29 cellular contexts compared by ENCODE assay signal in genomic region chr10:26274391-26274790, GRCh38. TPM values are rescaled to one million over a fixed set of nuclear protein-coding genes. Genes with fewer than 3 reads are reported as not detected.
DNase-seq lines count a peak whose midpoint lies in the region; ATAC-seq and TF ChIP-seq lines count a peak whose summit lies in the region.
"Had no signal": no experiment of that assay in that cellular context is flagged by ENCODE, and none has a peak within 500 bp of the region (broad histone marks: within the 10 kb centered on the region; RNA-seq: fewer than 3 reads in every experiment).

No MANE protein-coding gene starts in this region.

- H3K27ac ChIP-seq in GM23338 (ENCODE audit: low read depth) (no peak overlapping the region), heart right ventricle (no peak overlapping the region), tibial artery (no peak overlapping the region), suprapubic skin (no peak overlapping the region)
- H3K27ac ChIP-seq: epithelial cell of prostate, psoas muscle, RWPE1, tibial nerve had no signal

- no peak for TF ChIP-seq POLR2A in suprapubic skin (IDR thresholded peaks at IDR 0.05)

- H3K27me3 ChIP-seq in GM23338 (ENCODE audit: insufficient read depth) (no peaks in the 10 kb centered on the region), heart right ventricle (peaks cover 0 to 12% (median 0%) of the 10 kb centered on the region in 7 donors), tibial artery (peaks cover 0 to 7% of the 10 kb centered on the region in 2 donors), suprapubic skin (peaks cover 3% of the 10 kb centered on the region)
- H3K27me3 ChIP-seq: tibial nerve had no signal

- H3K4me2 ChIP-seq in GM23338: no peak overlapping the region
- H3K4me2 ChIP-seq: SK-N-SH had no signal

- peaks cover 2% of the 10 kb centered on the region; the same call in 1 of the 2 replicates for H3K4me1 ChIP-seq in GM23338 (ENCODE audit: insufficient read depth)
- no peaks in the 10 kb centered on the region for H3K4me1 ChIP-seq in heart right ventricle
- H3K4me1 ChIP-seq in tibial artery: peaks cover 0 to 2% (median under 1%) of the 10 kb centered on the region in 4 donors
- no peaks in the 10 kb centered on the region for H3K4me1 ChIP-seq in suprapubic skin
- H3K4me1 ChIP-seq: psoas muscle had no signal

- no peak for TF ChIP-seq EP300 in suprapubic skin (IDR thresholded peaks at IDR 0.05)

- 61 to 69% methylated on average over 5 of the region's 5 CpGs for WGBS in heart right ventricle, 2 donors
- WGBS in suprapubic skin: 69% methylated on average over 5 of the region's 5 CpGs

- no peaks in the 10 kb centered on the region for H3K79me2 ChIP-seq in GM23338 (replicated peaks; ENCODE audit: insufficient read depth)

- no peak overlapping the region for H3K27ac Mint-ChIP-seq in GM23338
- H3K27ac Mint-ChIP-seq: activated CD8-positive, alpha-beta T cell treated with anti-CD3 and anti-CD28 coated beads for 36 hours; activated naive CD8-positive, alpha-beta T cell treated with anti-CD3 and anti-CD28 coated beads for 36 hours; stimulated activated naive CD8-positive, alpha-beta T cell treated with anti-CD3 and anti-CD28 coated beads, Interleukin-15, Interleukin-2, amounts not matched to agents 100 ng/mL and 50 ng/mL, for 24 hours; T-helper 1 cell treated with Interleukin-12 subunit alpha and Interleukin-12 subunit beta and Interleukin-4 antibody, amounts not matched to agents 30 μg/mL and 1 μg/mL, for 36 hours had no signal

- H3K36me3 ChIP-seq in GM23338 (ENCODE audit: insufficient read depth) (no peaks in the 10 kb centered on the region), heart right ventricle (no peaks in the 10 kb centered on the region), tibial artery (no peaks in the 10 kb centered on the region), suprapubic skin (no peaks in the 10 kb centered on the region)
- H3K36me3 ChIP-seq: tibial nerve had no signal

- intact Hi-C loops in heart right ventricle (cut with DNase I) (loop anchor here in 2 of 10 donors (10.0 kb wide), 1 partner anchor 400 kb away; no protein-coding TSS in a partner anchor), tibial artery (cut with DNase I; ENCODE audit: low total_unique reads) (loop anchor here (10.0 kb wide), 1 partner anchor 400 kb away; no protein-coding TSS in a partner anchor)

- peaks cover 5% of the 10 kb centered on the region for H3K27me3 Mint-ChIP-seq in GM23338 (ENCODE audit: insufficient read depth, low read depth, poor library complexity)

- no peaks in the 10 kb centered on the region; the same call in 2 of the 3 replicates for H3K36me3 Mint-ChIP-seq in GM23338 (ENCODE audit: low read depth)
- H3K36me3 Mint-ChIP-seq: activated naive CD8-positive, alpha-beta T cell treated with anti-CD3 and anti-CD28 coated beads for 36 hours had no signal

- no peak overlapping the region for H3K4me3 ChIP-seq in GM23338
- H3K4me3 ChIP-seq in heart right ventricle: no peak overlapping the region
- no peak overlapping the region for H3K4me3 ChIP-seq in tibial artery
- H3K4me3 ChIP-seq in suprapubic skin: no peak overlapping the region
- H3K4me3 ChIP-seq: psoas muscle, tibial nerve had no signal

- no peaks in the 10 kb centered on the region for H3K9me2 ChIP-seq in GM23338 (ENCODE audit: insufficient read depth)
- H3K9me2 ChIP-seq: SK-N-SH had no signal

- no peaks in the 10 kb centered on the region; the same call in 1 of the 2 replicates for H4K20me1 ChIP-seq in GM23338 (replicated peaks; ENCODE audit: insufficient read depth)

- no peak overlapping the region for H3K4me3 Mint-ChIP-seq in GM23338
- H3K4me3 Mint-ChIP-seq: activated CD8-positive, alpha-beta T cell treated with anti-CD3 and anti-CD28 coated beads for 36 hours; activated naive CD8-positive, alpha-beta T cell treated with anti-CD3 and anti-CD28 coated beads for 36 hours; neural crest cell; stimulated activated naive CD8-positive, alpha-beta T cell treated with anti-CD3 and anti-CD28 coated beads, Interleukin-15, Interleukin-2, amounts not matched to agents 100 ng/mL and 50 ng/mL, for 24 hours; T-helper 1 cell treated with Interleukin-12 subunit alpha and Interleukin-12 subunit beta and Interleukin-4 antibody, amounts not matched to agents 30 μg/mL and 1 μg/mL, for 36 hours had no signal

- no peaks in the 10 kb centered on the region for H3K9me3 ChIP-seq in heart right ventricle
- no peaks in the 10 kb centered on the region for H3K9me3 ChIP-seq in tibial artery
- H3K9me3 ChIP-seq in suprapubic skin: no peaks in the 10 kb centered on the region
- H3K9me3 ChIP-seq: psoas muscle, SK-N-SH, tibial nerve had no signal

- peak overlapping the region; percentile 32; the same call in 1 of the 2 replicates for H2AFZ ChIP-seq in GM23338

- ATAC-seq in GM23338 (no peak), heart right ventricle (peak in 5 of 8 donors; percentile 20 to 64 (median 47))
- ATAC-seq: activated CD8-positive, alpha-beta T cell treated with anti-CD3 and anti-CD28 coated beads for 36 hours; psoas muscle had no signal

- H3F3A ChIP-seq in GM23338 (replicated peaks; ENCODE audit: low read depth): no peaks in the 10 kb centered on the region

- TF ChIP-seq CTCF in GM23338 (conservative IDR thresholded peaks at IDR 0.05; ENCODE audit: low read depth in 2 of 2): no peak
- TF ChIP-seq CTCF in heart right ventricle (IDR thresholded peaks at IDR 0.05): no peak
- no peak for TF ChIP-seq CTCF in tibial artery (IDR thresholded peaks at IDR 0.05)
- no peak for TF ChIP-seq CTCF in suprapubic skin (IDR thresholded peaks at IDR 0.05)

- H3K9me3 Mint-ChIP-seq in GM23338: no peaks in the 10 kb centered on the region
- H3K9me3 Mint-ChIP-seq: activated CD8-positive, alpha-beta T cell treated with anti-CD3 and anti-CD28 coated beads for 36 hours; activated naive CD8-positive, alpha-beta T cell treated with anti-CD3 and anti-CD28 coated beads for 36 hours; neural crest cell; stimulated activated naive CD8-positive, alpha-beta T cell treated with anti-CD3 and anti-CD28 coated beads, Interleukin-15, Interleukin-2, amounts not matched to agents 100 ng/mL and 50 ng/mL, for 24 hours; T-helper 1 cell treated with Interleukin-12 subunit alpha and Interleukin-12 subunit beta and Interleukin-4 antibody, amounts not matched to agents 30 μg/mL and 1 μg/mL, for 36 hours had no signal

- peaks cover 14% of the 10 kb centered on the region for H3K4me1 Mint-ChIP-seq in GM23338
- H3K4me1 Mint-ChIP-seq: activated naive CD8-positive, alpha-beta T cell treated with anti-CD3 and anti-CD28 coated beads for 36 hours had no signal

- DNase-seq in GM23338 (ENCODE audit: low spot score): no peak
- peak in 45 of 56 donors; percentile 1 to 81 (median 33) for DNase-seq in amygdala (lab: John Stamatoyannopoulos, UW)
- DNase-seq in heart right ventricle: peak in 1 of 2 donors; percentile 13
- DNase-seq in pons (ENCODE audit: low spot score): peak; percentile 63
- no peak for DNase-seq in NCI-H526 treated with DMSO at 0.1 percent for 48 hours (lab: John Stamatoyannopoulos, UW)
- DNase-seq in tibial artery: no peak
- DNase-seq in suprapubic skin (ENCODE audit: low spot score in 2 of 2): no peak
- DNase-seq: ACHN; activated CD4-positive, CD25-positive, alpha-beta regulatory T cell treated with anti-CD3 and anti-CD28 coated beads, Interleukin-2, amount 50 U/mL, for 72 hours; activated CD8-positive, alpha-beta T cell treated with anti-CD3 and anti-CD28 coated beads for 36 hours; activated naive CD8-positive, alpha-beta T cell treated with anti-CD3 and anti-CD28 coated beads for 36 hours; DMS79 treated with DMSO at 0.1 percent for 48 hours; effector CD4-positive, alpha-beta T cell; mammary epithelial cell; NCI-H2081; NCI-H345; psoas muscle; SK-N-SH had no signal

TF ChIP-seq in GM23338, 12 proteins besides CTCF, POLR2A, EP300 and RAD21 (continues in another document):
- TF ChIP-seq JUNB (IDR thresholded peaks at IDR 0.05; ENCODE audit: unreplicated experiment): no peak
- no peak for TF ChIP-seq POLR2AphosphoS5 (IDR thresholded peaks at IDR 0.05; ENCODE audit: low read depth)
- TF ChIP-seq ZNF331 (CRISPR knock-in tag; IDR thresholded peaks at IDR 0.05; ENCODE audit: low read depth): no peak
- no peak for TF ChIP-seq CREB1 (CRISPR knock-in tag; IDR thresholded peaks at IDR 0.05; ENCODE audit: low read depth)
- TF ChIP-seq ETS1 (IDR thresholded peaks at IDR 0.05): no peak

RNA-seq across cellular contexts. Expression of gene GAD2, which starts 57.8 kb away (rescaled TPM):
- 0.56 and 5.6 TPM in 2 replicates for total RNA-seq in GM23338 (2014; rRNA removed; shearing (Covaris generic))
- polyA plus RNA-seq in GM23338 (2016; fragmentation: Nextera tagmentation; extraction: Ambion mirVana) (0.86 and 1.6 TPM in 2 replicates), heart right ventricle (not detected)
- total RNA-seq in heart right ventricle (not detected), suprapubic skin (not detected)
- total RNA-seq: activated CD8-positive, alpha-beta T cell treated with anti-CD3 and anti-CD28 coated beads for 36 hours; activated naive CD8-positive, alpha-beta T cell treated with anti-CD3 and anti-CD28 coated beads for 36 hours; astrocyte; HT-29; mammary epithelial cell; OCI-LY7; psoas muscle; skeletal muscle tissue; tibial nerve had no signal
- polyA plus RNA-seq: BJ, mammary epithelial cell, SK-N-SH had no signal

Comparison
In these comparisons a context has a peak if more than half of its experiments do, and no peak if none do; other contexts are left out.
1. DNase-seq: peak in amygdala (45 of 56) and pons (single experiment); none in GM23338 (single experiment), NCI-H526 treated with DMSO at 0.1 percent for 48 hours (single experiment), tibial artery (0 of 2) and suprapubic skin (0 of 2).